Comparison of ENCODE assay signal across 1 cellular context in the genomic region with DNA sequence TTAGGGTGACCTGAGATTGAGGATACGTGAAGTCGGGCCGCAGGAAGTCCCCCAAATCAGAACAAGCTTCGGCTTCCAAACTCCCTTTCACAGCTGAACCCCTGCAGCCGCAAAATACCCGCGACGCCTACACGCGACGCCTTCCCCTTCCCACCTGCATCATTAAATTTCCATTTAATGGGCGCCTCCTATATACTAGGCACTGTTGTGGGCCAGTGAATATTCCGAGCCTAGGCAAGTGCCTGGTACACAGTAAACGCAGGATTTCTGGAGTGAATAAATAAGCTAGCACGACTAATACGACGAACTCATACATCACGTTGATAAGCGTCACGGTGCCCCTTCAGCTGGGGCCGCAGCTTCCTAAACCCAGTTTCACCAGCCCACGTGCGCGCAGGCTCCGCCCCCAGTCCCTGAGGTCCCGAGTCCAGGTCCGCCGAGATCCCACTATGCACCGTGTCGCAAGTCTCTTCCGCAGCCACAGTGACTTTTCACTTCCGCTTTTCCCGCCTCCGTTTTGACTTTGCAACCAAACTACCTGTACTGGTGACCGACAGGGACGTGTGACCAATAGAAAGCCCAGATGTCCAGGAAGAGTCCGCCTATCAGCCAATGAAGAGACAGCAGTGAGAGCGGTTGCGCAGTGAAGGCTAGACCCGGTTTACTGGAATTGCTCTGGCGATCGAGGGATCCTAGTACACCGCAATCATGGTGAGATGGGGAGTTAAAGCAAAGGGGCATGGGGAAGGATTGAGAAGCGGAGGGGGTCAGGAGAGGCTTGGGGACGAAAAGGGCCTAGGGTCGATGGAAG.
A peak's percentile ranks its signal among the peaks of the same experiment; 100 is the strongest.
TF ChIP-seq lines count a peak whose summit lies in the region.

A gene (plus strand): TSS at position 623 of the 811 bp plus-strand sequence. CDS start 86 bp downstream, at position 709.

TF ChIP-seq in HEK293, 187 proteins besides CTCF, POLR2A, EP300 and RAD21 (continued from another document and continues in another):
- TF ChIP-seq, protein P1, sequence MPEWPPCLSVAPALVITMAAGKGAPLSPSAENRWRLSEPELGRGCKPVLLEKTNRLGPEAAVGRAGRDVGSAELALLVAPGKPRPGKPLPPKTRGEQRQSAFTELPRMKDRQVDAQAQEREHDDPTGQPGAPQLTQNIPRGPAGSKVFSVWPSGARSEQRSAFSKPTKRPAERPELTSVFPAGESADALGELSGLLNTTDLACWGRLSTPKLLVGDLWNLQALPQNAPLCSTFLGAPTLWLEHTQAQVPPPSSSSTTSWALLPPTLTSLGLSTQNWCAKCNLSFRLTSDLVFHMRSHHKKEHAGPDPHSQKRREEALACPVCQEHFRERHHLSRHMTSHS (tag by site-specific recombination; IDR thresholded peaks at IDR 0.05): no peak
- TF ChIP-seq, protein P2, sequence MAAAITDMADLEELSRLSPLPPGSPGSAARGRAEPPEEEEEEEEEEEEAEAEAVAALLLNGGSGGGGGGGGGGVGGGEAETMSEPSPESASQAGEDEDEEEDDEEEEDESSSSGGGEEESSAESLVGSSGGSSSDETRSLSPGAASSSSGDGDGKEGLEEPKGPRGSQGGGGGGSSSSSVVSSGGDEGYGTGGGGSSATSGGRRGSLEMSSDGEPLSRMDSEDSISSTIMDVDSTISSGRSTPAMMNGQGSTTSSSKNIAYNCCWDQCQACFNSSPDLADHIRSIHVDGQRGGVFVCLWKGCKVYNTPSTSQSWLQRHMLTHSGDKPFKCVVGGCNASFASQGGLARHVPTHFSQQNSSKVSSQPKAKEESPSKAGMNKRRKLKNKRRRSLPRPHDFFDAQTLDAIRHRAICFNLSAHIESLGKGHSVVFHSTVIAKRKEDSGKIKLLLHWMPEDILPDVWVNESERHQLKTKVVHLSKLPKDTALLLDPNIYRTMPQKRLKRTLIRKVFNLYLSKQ (tag by site-specific recombination; IDR thresholded peaks at IDR 0.05; ENCODE audit: borderline replicate concordance): no peak
- TF ChIP-seq ZNF202 (tag by site-specific recombination; IDR thresholded peaks at IDR 0.05; ENCODE audit: borderline replicate concordance) (no peak), ZNF341 (tag by site-specific recombination; IDR thresholded peaks at IDR 0.05; ENCODE audit: low read depth) (peak; percentile 80), ZNF221 (tag by site-specific recombination; IDR thresholded peaks at IDR 0.05; ENCODE audit: borderline replicate concordance) (no peak), ZNF175 (tag by site-specific recombination; IDR thresholded peaks at IDR 0.05) (no peak), RBAK (tag by site-specific recombination; IDR thresholded peaks at IDR 0.05) (no peak), ZNF266 (tag by site-specific recombination; IDR thresholded peaks at IDR 0.05; ENCODE audit: low read depth) (no peak), ZNF701 (tag by site-specific recombination; IDR thresholded peaks at IDR 0.05) (peak; percentile 31; the same call in 1 of the 2 replicates), ZNF600 (tag by site-specific recombination; IDR thresholded peaks at IDR 0.05) (no peak; the same call in none of the 2 replicates), ZNF777 (tag by site-specific recombination; IDR thresholded peaks at IDR 0.05; ENCODE audit: borderline replicate concordance) (no peak), ZNF670 (tag by site-specific recombination; IDR thresholded peaks at IDR 0.05; ENCODE audit: low read depth) (no peak), ZNF629 (tag by site-specific recombination; IDR thresholded peaks at IDR 0.05) (peak; percentile 86), OVOL3 (tag by site-specific recombination; IDR thresholded peaks at IDR 0.05) (no peak), ZNF146 (tag by site-specific recombination; IDR thresholded peaks at IDR 0.05) (no peak; the same call in 1 of the 2 replicates), KLF7 (tag by site-specific recombination; IDR thresholded peaks at IDR 0.05; ENCODE audit: borderline replicate concordance) (peak; percentile 10; the same call in 1 of the 2 replicates), ZNF747 (tag by site-specific recombination; IDR thresholded peaks at IDR 0.05) (no peak), ZNF350 (tag by site-specific recombination; IDR thresholded peaks at IDR 0.05) (no peak), ZNF292 (tag by site-specific recombination; IDR thresholded peaks at IDR 0.05; ENCODE audit: borderline replicate concordance, low read depth) (no peak), MYNN (tag by site-specific recombination; IDR thresholded peaks at IDR 0.05; ENCODE audit: borderline replicate concordance) (no peak), ZNF785 (tag by site-specific recombination; IDR thresholded peaks at IDR 0.05) (no peak), ZNF776 (tag by site-specific recombination; IDR thresholded peaks at IDR 0.05; ENCODE audit: borderline replicate concordance) (no peak), ZNF16 (tag by site-specific recombination; IDR thresholded peaks at IDR 0.05; ENCODE audit: low read depth) (no peak), REPIN1 (tag by site-specific recombination; IDR thresholded peaks at IDR 0.05; ENCODE audit: low read depth) (no peak; the same call in 1 of the 2 replicates), SALL2 (tag by site-specific recombination; IDR thresholded peaks at IDR 0.05; ENCODE audit: borderline replicate concordance) (no peak), ZNF530 (tag by site-specific recombination; IDR thresholded peaks at IDR 0.05; ENCODE audit: low read depth) (no peak), ZNF473 (tag by site-specific recombination; IDR thresholded peaks at IDR 0.05) (no peak), ZBTB1 (tag by site-specific recombination; IDR thresholded peaks at IDR 0.05) (no peak), ZNF114 (tag by site-specific recombination; IDR thresholded peaks at IDR 0.05) (no peak), ZNF768 (tag by site-specific recombination; IDR thresholded peaks at IDR 0.05) (no peak)
- TF ChIP-seq, protein P3, sequence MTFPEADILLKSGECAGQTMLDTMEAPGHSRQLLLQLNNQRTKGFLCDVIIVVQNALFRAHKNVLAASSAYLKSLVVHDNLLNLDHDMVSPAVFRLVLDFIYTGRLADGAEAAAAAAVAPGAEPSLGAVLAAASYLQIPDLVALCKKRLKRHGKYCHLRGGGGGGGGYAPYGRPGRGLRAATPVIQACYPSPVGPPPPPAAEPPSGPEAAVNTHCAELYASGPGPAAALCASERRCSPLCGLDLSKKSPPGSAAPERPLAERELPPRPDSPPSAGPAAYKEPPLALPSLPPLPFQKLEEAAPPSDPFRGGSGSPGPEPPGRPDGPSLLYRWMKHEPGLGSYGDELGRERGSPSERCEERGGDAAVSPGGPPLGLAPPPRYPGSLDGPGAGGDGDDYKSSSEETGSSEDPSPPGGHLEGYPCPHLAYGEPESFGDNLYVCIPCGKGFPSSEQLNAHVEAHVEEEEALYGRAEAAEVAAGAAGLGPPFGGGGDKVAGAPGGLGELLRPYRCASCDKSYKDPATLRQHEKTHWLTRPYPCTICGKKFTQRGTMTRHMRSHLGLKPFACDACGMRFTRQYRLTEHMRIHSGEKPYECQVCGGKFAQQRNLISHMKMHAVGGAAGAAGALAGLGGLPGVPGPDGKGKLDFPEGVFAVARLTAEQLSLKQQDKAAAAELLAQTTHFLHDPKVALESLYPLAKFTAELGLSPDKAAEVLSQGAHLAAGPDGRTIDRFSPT (tag by site-specific recombination; IDR thresholded peaks at IDR 0.05): no peak; the same call in 1 of the 2 replicates
- TF ChIP-seq, protein P4, sequence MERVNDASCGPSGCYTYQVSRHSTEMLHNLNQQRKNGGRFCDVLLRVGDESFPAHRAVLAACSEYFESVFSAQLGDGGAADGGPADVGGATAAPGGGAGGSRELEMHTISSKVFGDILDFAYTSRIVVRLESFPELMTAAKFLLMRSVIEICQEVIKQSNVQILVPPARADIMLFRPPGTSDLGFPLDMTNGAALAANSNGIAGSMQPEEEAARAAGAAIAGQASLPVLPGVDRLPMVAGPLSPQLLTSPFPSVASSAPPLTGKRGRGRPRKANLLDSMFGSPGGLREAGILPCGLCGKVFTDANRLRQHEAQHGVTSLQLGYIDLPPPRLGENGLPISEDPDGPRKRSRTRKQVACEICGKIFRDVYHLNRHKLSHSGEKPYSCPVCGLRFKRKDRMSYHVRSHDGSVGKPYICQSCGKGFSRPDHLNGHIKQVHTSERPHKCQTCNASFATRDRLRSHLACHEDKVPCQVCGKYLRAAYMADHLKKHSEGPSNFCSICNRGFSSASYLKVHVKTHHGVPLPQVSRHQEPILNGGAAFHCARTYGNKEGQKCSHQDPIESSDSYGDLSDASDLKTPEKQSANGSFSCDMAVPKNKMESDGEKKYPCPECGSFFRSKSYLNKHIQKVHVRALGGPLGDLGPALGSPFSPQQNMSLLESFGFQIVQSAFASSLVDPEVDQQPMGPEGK (tag by site-specific recombination; IDR thresholded peaks at IDR 0.05): peak; percentile 59; the same call in 1 of the 2 replicates
- TF ChIP-seq, protein P5, sequence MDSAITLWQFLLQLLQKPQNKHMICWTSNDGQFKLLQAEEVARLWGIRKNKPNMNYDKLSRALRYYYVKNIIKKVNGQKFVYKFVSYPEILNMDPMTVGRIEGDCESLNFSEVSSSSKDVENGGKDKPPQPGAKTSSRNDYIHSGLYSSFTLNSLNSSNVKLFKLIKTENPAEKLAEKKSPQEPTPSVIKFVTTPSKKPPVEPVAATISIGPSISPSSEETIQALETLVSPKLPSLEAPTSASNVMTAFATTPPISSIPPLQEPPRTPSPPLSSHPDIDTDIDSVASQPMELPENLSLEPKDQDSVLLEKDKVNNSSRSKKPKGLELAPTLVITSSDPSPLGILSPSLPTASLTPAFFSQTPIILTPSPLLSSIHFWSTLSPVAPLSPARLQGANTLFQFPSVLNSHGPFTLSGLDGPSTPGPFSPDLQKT (IDR thresholded peaks at IDR 0.05; ENCODE audit: borderline replicate concordance, low read depth, low read length): no peak
- TF ChIP-seq, protein P6, sequence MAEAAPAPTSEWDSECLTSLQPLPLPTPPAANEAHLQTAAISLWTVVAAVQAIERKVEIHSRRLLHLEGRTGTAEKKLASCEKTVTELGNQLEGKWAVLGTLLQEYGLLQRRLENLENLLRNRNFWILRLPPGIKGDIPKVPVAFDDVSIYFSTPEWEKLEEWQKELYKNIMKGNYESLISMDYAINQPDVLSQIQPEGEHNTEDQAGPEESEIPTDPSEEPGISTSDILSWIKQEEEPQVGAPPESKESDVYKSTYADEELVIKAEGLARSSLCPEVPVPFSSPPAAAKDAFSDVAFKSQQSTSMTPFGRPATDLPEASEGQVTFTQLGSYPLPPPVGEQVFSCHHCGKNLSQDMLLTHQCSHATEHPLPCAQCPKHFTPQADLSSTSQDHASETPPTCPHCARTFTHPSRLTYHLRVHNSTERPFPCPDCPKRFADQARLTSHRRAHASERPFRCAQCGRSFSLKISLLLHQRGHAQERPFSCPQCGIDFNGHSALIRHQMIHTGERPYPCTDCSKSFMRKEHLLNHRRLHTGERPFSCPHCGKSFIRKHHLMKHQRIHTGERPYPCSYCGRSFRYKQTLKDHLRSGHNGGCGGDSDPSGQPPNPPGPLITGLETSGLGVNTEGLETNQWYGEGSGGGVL (tag by site-specific recombination; IDR thresholded peaks at IDR 0.05): peak; percentile 19
- TF ChIP-seq, protein P7, sequence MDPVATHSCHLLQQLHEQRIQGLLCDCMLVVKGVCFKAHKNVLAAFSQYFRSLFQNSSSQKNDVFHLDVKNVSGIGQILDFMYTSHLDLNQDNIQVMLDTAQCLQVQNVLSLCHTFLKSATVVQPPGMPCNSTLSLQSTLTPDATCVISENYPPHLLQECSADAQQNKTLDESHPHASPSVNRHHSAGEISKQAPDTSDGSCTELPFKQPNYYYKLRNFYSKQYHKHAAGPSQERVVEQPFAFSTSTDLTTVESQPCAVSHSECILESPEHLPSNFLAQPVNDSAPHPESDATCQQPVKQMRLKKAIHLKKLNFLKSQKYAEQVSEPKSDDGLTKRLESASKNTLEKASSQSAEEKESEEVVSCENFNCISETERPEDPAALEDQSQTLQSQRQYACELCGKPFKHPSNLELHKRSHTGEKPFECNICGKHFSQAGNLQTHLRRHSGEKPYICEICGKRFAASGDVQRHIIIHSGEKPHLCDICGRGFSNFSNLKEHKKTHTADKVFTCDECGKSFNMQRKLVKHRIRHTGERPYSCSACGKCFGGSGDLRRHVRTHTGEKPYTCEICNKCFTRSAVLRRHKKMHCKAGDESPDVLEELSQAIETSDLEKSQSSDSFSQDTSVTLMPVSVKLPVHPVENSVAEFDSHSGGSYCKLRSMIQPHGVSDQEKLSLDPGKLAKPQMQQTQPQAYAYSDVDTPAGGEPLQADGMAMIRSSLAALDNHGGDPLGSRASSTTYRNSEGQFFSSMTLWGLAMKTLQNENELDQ (tag by site-specific recombination; IDR thresholded peaks at IDR 0.05; ENCODE audit: low read depth): no peak
- TF ChIP-seq, protein P8, sequence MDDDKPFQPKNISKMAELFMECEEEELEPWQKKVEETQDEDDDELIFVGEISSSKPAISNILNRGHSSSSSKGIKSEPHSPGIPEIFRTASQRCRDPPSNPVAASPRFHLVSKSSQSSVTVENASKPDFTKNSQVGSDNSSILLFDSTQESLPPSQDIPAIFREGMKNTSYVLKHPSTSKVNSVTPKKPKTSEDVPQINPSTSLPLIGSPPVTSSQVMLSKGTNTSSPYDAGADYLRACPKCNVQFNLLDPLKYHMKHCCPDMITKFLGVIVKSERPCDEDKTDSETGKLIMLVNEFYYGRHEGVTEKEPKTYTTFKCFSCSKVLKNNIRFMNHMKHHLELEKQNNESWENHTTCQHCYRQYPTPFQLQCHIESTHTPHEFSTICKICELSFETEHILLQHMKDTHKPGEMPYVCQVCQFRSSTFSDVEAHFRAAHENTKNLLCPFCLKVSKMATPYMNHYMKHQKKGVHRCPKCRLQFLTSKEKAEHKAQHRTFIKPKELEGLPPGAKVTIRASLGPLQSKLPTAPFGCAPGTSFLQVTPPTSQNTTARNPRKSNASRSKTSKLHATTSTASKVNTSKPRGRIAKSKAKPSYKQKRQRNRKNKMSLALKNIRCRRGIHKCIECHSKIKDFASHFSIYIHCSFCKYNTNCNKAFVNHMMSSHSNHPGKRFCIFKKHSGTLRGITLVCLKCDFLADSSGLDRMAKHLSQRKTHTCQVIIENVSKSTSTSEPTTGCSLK (tag by site-specific recombination; IDR thresholded peaks at IDR 0.05): no peak
- TF ChIP-seq, protein P9, sequence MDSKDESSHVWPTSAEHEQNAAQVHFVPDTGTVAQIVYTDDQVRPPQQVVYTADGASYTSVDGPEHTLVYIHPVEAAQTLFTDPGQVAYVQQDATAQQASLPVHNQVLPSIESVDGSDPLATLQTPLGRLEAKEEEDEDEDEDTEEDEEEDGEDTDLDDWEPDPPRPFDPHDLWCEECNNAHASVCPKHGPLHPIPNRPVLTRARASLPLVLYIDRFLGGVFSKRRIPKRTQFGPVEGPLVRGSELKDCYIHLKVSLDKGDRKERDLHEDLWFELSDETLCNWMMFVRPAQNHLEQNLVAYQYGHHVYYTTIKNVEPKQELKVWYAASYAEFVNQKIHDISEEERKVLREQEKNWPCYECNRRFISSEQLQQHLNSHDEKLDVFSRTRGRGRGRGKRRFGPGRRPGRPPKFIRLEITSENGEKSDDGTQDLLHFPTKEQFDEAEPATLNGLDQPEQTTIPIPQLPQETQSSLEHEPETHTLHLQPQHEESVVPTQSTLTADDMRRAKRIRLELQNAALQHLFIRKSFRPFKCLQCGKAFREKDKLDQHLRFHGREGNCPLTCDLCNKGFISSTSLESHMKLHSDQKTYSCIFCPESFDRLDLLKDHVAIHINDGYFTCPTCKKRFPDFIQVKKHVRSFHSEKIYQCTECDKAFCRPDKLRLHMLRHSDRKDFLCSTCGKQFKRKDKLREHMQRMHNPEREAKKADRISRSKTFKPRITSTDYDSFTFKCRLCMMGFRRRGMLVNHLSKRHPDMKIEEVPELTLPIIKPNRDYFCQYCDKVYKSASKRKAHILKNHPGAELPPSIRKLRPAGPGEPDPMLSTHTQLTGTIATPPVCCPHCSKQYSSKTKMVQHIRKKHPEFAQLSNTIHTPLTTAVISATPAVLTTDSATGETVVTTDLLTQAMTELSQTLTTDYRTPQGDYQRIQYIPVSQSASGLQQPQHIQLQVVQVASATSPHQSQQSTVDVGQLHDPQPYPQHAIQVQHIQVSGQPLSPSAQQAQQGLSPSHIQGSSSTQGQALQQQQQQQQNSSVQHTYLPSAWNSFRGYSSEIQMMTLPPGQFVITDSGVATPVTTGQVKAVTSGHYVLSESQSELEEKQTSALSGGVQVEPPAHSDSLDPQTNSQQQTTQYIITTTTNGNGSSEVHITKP (tag by site-specific recombination; IDR thresholded peaks at IDR 0.05): peak; percentile 63; the same call in 1 of the 2 replicates
